Comparison of ENCODE assay signal across 1 cellular context in genomic region chr22:18970180-18970947, GRCh38.
TF ChIP-seq lines count a peak whose summit lies in the region.

No MANE protein-coding gene starts in this region.

TF ChIP-seq in K562, 482 proteins besides CTCF, POLR2A, EP300 and RAD21 (continued from another document):
- TF ChIP-seq GMEB1 (CRISPR knock-in tag; IDR thresholded peaks at IDR 0.05) (no peak), NR4A1 (CRISPR knock-in tag; IDR thresholded peaks at IDR 0.05) (no peak), NR4A1 (tag; IDR thresholded peaks at IDR 0.05) (no peak), TFE3 (CRISPR knock-in tag; IDR thresholded peaks at IDR 0.05) (no peak), RBM25 (IDR thresholded peaks at IDR 0.05; ENCODE audit: low read depth, low read length, severe bottlenecking) (no peak), PURB (CRISPR knock-in tag; IDR thresholded peaks at IDR 0.05; ENCODE audit: low read depth) (no peak), THRB (CRISPR knock-in tag; conservative IDR thresholded peaks at IDR 0.05) (no peak), ZNF398 (CRISPR knock-in tag; IDR thresholded peaks at IDR 0.05) (no peak), CXXC5 (CRISPR knock-in tag; IDR thresholded peaks at IDR 0.05) (peak; percentile 31; the same call in 1 of the 2 replicates), SAFB (IDR thresholded peaks at IDR 0.05; ENCODE audit: borderline replicate concordance, low read depth, low read length) (0 out of 2 replicates have a peak, but pooled peaks have one; percentile 62), VEZF1 (CRISPR knock-in tag; IDR thresholded peaks at IDR 0.05) (no peak; the same call in none of the 2 replicates), HSF4 (CRISPR knock-in tag; IDR thresholded peaks at IDR 0.05; ENCODE audit: borderline replicate concordance) (no peak), ZNF766 (CRISPR knock-in tag; conservative IDR thresholded peaks at IDR 0.05) (no peak)
